Comparison of ENCODE assay signal across 7 cellular contexts in genomic region chr14:106373658-106373968, GRCh38.
A peak's percentile ranks its signal among the peaks of the same experiment; 100 is the strongest.
DNase-seq lines count a peak whose midpoint lies in the region; ATAC-seq and TF ChIP-seq lines count a peak whose summit lies in the region.
"Not testable (repeated sequence)": the region's sequence is repeated elsewhere in the genome, so short reads cannot be mapped to it uniquely, and the experiment has no call there.

No MANE protein-coding gene starts in this region.

- not testable (repeated sequence) for ATAC-seq in activated B cell treated with CpG ODN at 0.5 μM for 24 hours (ENCODE audit: low read depth); activated naive CD8-positive, alpha-beta T cell treated with anti-CD3 and anti-CD28 coated beads, Interleukin-2, amount 50 U/mL, for 24 hours; naive thymus-derived CD4-positive, alpha-beta T cell
- ATAC-seq in activated T-cell treated with anti-CD3 and anti-CD28 coated beads, Interleukin-2, amount 50 U/mL, for 72 hours (replicated peaks in 1 of 2), result peak in 1 of 2 donors; percentile 11

- not testable (repeated sequence) for H3K9me2 ChIP-seq in OCI-LY7 (ENCODE audit: insufficient read depth, low read length)

- TF ChIP-seq CTCF in GM12875 (IDR thresholded peaks at IDR 0.05; ENCODE audit: borderline replicate concordance, insufficient read depth, low read depth, low read length); activated B cell treated with CpG ODN at 0.5 μM for 24 hours (IDR thresholded peaks at IDR 0.05): not testable (repeated sequence)
- peak; percentile 51; the same call in 1 of the 2 replicates for TF ChIP-seq CTCF in OCI-LY7 (conservative IDR thresholded peaks at IDR 0.05; ENCODE audit: low read length)

- H2AFZ ChIP-seq in OCI-LY7 (ENCODE audit: low read length), result peak overlapping the region; percentile 54; the same call in 1 of the 2 replicates

- CTCF ChIA-PET in CD4-positive, alpha-beta memory T cell (lab: Charles Lee; ENCODE audit: partially characterized antibody), result interaction anchor here (0.7 to 5.0 kb wide), 18 partner anchors 11 to 176 kb away, joined by 3 to 22 read pairs (median 4); no protein-coding TSS in a partner anchor
- CTCF ChIA-PET in OCI-LY7 (lab: Charles Lee; ENCODE audit: unreplicated experiment), result not testable (repeated sequence)
- CTCF ChIA-PET in activated B cell treated with CpG ODN at 0.5 μM for 24 hours (lab: Charles Lee), result interaction anchor here (1.6 kb wide), 1 partner anchor 836 kb away, joined by 3 read pairs; no protein-coding TSS in a partner anchor
- CTCF ChIA-PET in naive thymus-derived CD4-positive, alpha-beta T cell (lab: Charles Lee), result interaction anchor here (0.7 to 1.9 kb wide), 6 partner anchors 10 to 176 kb away, joined by 3 to 15 read pairs (median 4); no protein-coding TSS in a partner anchor

- H3K4me1 ChIP-seq in CD4-positive, alpha-beta memory T cell (ENCODE audit: insufficient read depth, low read length), result peaks cover 17% of the 10 kb centered on the region
- peaks cover 29% of the 10 kb centered on the region for H3K4me1 ChIP-seq in OCI-LY7 (ENCODE audit: insufficient read depth, low read length, poor library complexity, severe bottlenecking)
- H3K4me1 ChIP-seq in naive thymus-derived CD4-positive, alpha-beta T cell (ENCODE audit: control insufficient read depth in 2 of 2, insufficient read depth in 2 of 2, low read length in 2 of 2), result not testable (repeated sequence)

- peak overlapping the region in 3 of 7 donors; percentile 10 to 62 (median 31) for H3K27ac Mint-ChIP-seq in CD4-positive, alpha-beta memory T cell
- not testable (repeated sequence) for H3K27ac Mint-ChIP-seq in activated B cell treated with CpG ODN at 0.5 μM for 24 hours; activated naive CD8-positive, alpha-beta T cell treated with anti-CD3 and anti-CD28 coated beads, Interleukin-2, amount 50 U/mL, for 24 hours
- H3K27ac Mint-ChIP-seq in activated T-cell treated with anti-CD3 and anti-CD28 coated beads, Interleukin-2, amount 50 U/mL, for 72 hours, result peak overlapping the region; percentile 16
- peak overlapping the region in 3 of 9 donors; percentile 54 to 78 (median 71) for H3K27ac Mint-ChIP-seq in naive thymus-derived CD4-positive, alpha-beta T cell

- H3K4me2 ChIP-seq in OCI-LY7 (ENCODE audit: low read length), result peak overlapping the region; percentile 80

- intact Hi-C loops in CD4-positive, alpha-beta memory T cell (cut with micrococcal nuclease), result loop anchor here (10.0 kb wide), 1 partner anchor 69 kb away; no protein-coding TSS in a partner anchor
- intact Hi-C loops in OCI-LY7 (cut with micrococcal nuclease; ENCODE audit: unreplicated experiment) (loop anchor here (5.0 kb wide), 1 partner anchor 41 kb away; no protein-coding TSS in a partner anchor), activated B cell treated with CpG ODN at 0.5 μM for 24 hours (cut with micrococcal nuclease) (loop anchor here (10.0 kb wide), 2 partner anchors 509 to 839 kb away; no protein-coding TSS in a partner anchor)
- intact Hi-C loops in naive thymus-derived CD4-positive, alpha-beta T cell (cut with micrococcal nuclease), result loop anchor here in 1 of 2 donors (1.0 to 5.0 kb wide), 2 partner anchors 96 to 164 kb away; no protein-coding TSS in a partner anchor

- not testable (repeated sequence) for H4K20me1 ChIP-seq in OCI-LY7 (ENCODE audit: insufficient read depth, low read length)

- not testable (repeated sequence) for BruUV-seq in OCI-LY7 (replicated peaks; lab: Mats Ljungman, UMichigan)

- H3K4me3 Mint-ChIP-seq in CD4-positive, alpha-beta memory T cell, result peak overlapping the region in 5 of 8 donors; percentile 6 to 74 (median 51)
- peak overlapping the region; percentile 64 for H3K4me3 Mint-ChIP-seq in activated B cell treated with CpG ODN at 0.5 μM for 24 hours
- peak overlapping the region; percentile 73 to 85 for H3K4me3 Mint-ChIP-seq in activated T-cell treated with anti-CD3 and anti-CD28 coated beads, Interleukin-2, amount 50 U/mL, for 72 hours
- peak overlapping the region; percentile 68 for H3K4me3 Mint-ChIP-seq in activated naive CD8-positive, alpha-beta T cell treated with anti-CD3 and anti-CD28 coated beads, Interleukin-2, amount 50 U/mL, for 24 hours
- peak overlapping the region in 8 of 10 donors; percentile 40 to 70 (median 62) for H3K4me3 Mint-ChIP-seq in naive thymus-derived CD4-positive, alpha-beta T cell

- H3K27ac ChIP-seq in CD4-positive, alpha-beta memory T cell (ENCODE audit: low read depth, low read length); naive thymus-derived CD4-positive, alpha-beta T cell (ENCODE audit: low read depth, low read length): not testable (repeated sequence)
- H3K27ac ChIP-seq in OCI-LY7 (ENCODE audit: low read depth, low read length, poor library complexity, severe bottlenecking), result peak overlapping the region; percentile 35

- H3K27me3 Mint-ChIP-seq in CD4-positive, alpha-beta memory T cell; activated B cell treated with CpG ODN at 0.5 μM for 24 hours: not testable (repeated sequence)
- peaks cover 24% of the 10 kb centered on the region for H3K27me3 Mint-ChIP-seq in activated T-cell treated with anti-CD3 and anti-CD28 coated beads, Interleukin-2, amount 50 U/mL, for 72 hours (ENCODE audit: low read depth)
- peaks cover 16% of the 10 kb centered on the region for H3K27me3 Mint-ChIP-seq in activated naive CD8-positive, alpha-beta T cell treated with anti-CD3 and anti-CD28 coated beads, Interleukin-2, amount 50 U/mL, for 24 hours
- peaks cover 0 to 13% (median 4%) of the 10 kb centered on the region in 5 donors for H3K27me3 Mint-ChIP-seq in naive thymus-derived CD4-positive, alpha-beta T cell

- H3K36me3 ChIP-seq in CD4-positive, alpha-beta memory T cell (ENCODE audit: insufficient read depth, low read length); OCI-LY7 (ENCODE audit: insufficient read depth, low read length); naive thymus-derived CD4-positive, alpha-beta T cell (ENCODE audit: control insufficient read depth in 2 of 3, insufficient read depth in 3 of 3, low read length in 3 of 3): not testable (repeated sequence)

- not testable (repeated sequence) for H3K27me3 ChIP-seq in CD4-positive, alpha-beta memory T cell (ENCODE audit: insufficient read depth, low read length); naive thymus-derived CD4-positive, alpha-beta T cell (ENCODE audit: control insufficient read depth in 2 of 2, insufficient read depth in 2 of 2, low read length in 2 of 2)

- H3K36me3 Mint-ChIP-seq in CD4-positive, alpha-beta memory T cell; activated B cell treated with CpG ODN at 0.5 μM for 24 hours (ENCODE audit: low read depth); activated T-cell treated with anti-CD3 and anti-CD28 coated beads, Interleukin-2, amount 50 U/mL, for 72 hours (ENCODE audit: insufficient read depth in 2 of 2); activated naive CD8-positive, alpha-beta T cell treated with anti-CD3 and anti-CD28 coated beads, Interleukin-2, amount 50 U/mL, for 24 hours (ENCODE audit: low read depth); naive thymus-derived CD4-positive, alpha-beta T cell: not testable (repeated sequence)

- H3K79me2 ChIP-seq in OCI-LY7 (ENCODE audit: insufficient read depth, low read depth, low read length), result not testable (repeated sequence)

- DNase-seq in CD4-positive, alpha-beta memory T cell; OCI-LY7 (ENCODE audit: low spot score); activated B cell treated with CpG ODN at 0.5 μM for 24 hours; activated T-cell treated with anti-CD3 and anti-CD28 coated beads, Interleukin-2, amount 50 U/mL, for 72 hours; activated naive CD8-positive, alpha-beta T cell treated with anti-CD3 and anti-CD28 coated beads, Interleukin-2, amount 50 U/mL, for 24 hours; naive thymus-derived CD4-positive, alpha-beta T cell: not testable (repeated sequence)

- POLR2A ChIA-PET in CD4-positive, alpha-beta memory T cell (lab: Charles Lee; ENCODE audit: partially characterized antibody); OCI-LY7 (lab: Charles Lee): not testable (repeated sequence)
- POLR2A ChIA-PET in activated B cell treated with CpG ODN at 0.5 μM for 24 hours (lab: Charles Lee), result interaction anchor here (1.4 to 2.6 kb wide), 2 partner anchors 510 to 512 kb away, joined by 6 to 17 read pairs; no protein-coding TSS in a partner anchor
- POLR2A ChIA-PET in naive thymus-derived CD4-positive, alpha-beta T cell (lab: Charles Lee), result interaction anchor here (0.6 to 0.7 kb wide), 2 partner anchors 25 to 516 kb away, joined by 3 to 5 read pairs; no protein-coding TSS in a partner anchor

- H3K9me3 ChIP-seq in CD4-positive, alpha-beta memory T cell (ENCODE audit: control insufficient read depth in 1 of 2, low read length in 2 of 2); OCI-LY7 (ENCODE audit: low read length); naive thymus-derived CD4-positive, alpha-beta T cell (ENCODE audit: control insufficient read depth in 2 of 3, low read length in 3 of 3): not testable (repeated sequence)

- peak overlapping the region in 1 of 2 donors; percentile 21 for H3K4me3 ChIP-seq in CD4-positive, alpha-beta memory T cell (ENCODE audit: low read length in 2 of 2)
- H3K4me3 ChIP-seq in GM12875 (ENCODE audit: low read depth, low read length), result peak overlapping the region; percentile 46
- H3K4me3 ChIP-seq in OCI-LY7 (ENCODE audit: low read depth, low read length, poor library complexity, severe bottlenecking), result peak overlapping the region; percentile 60
- H3K4me3 ChIP-seq in naive thymus-derived CD4-positive, alpha-beta T cell (ENCODE audit: low read length), result not testable (repeated sequence)

- H3K4me1 Mint-ChIP-seq in CD4-positive, alpha-beta memory T cell, result peaks cover 4 to 24% (median 19%) of the 10 kb centered on the region in 4 donors
- peaks cover 25% of the 10 kb centered on the region for H3K4me1 Mint-ChIP-seq in activated B cell treated with CpG ODN at 0.5 μM for 24 hours
- peaks cover 24% of the 10 kb centered on the region for H3K4me1 Mint-ChIP-seq in activated T-cell treated with anti-CD3 and anti-CD28 coated beads, Interleukin-2, amount 50 U/mL, for 72 hours (ENCODE audit: low read depth)
- peaks cover 17% of the 10 kb centered on the region for H3K4me1 Mint-ChIP-seq in activated naive CD8-positive, alpha-beta T cell treated with anti-CD3 and anti-CD28 coated beads, Interleukin-2, amount 50 U/mL, for 24 hours
- peaks cover 9 to 25% (median 21%) of the 10 kb centered on the region in 7 donors for H3K4me1 Mint-ChIP-seq in naive thymus-derived CD4-positive, alpha-beta T cell

- H3K9me3 Mint-ChIP-seq in CD4-positive, alpha-beta memory T cell; activated B cell treated with CpG ODN at 0.5 μM for 24 hours; activated T-cell treated with anti-CD3 and anti-CD28 coated beads, Interleukin-2, amount 50 U/mL, for 72 hours; activated naive CD8-positive, alpha-beta T cell treated with anti-CD3 and anti-CD28 coated beads, Interleukin-2, amount 50 U/mL, for 24 hours; naive thymus-derived CD4-positive, alpha-beta T cell: not testable (repeated sequence)
